Comparison of ENCODE assay signal across 8 cellular contexts in the genomic region with DNA sequence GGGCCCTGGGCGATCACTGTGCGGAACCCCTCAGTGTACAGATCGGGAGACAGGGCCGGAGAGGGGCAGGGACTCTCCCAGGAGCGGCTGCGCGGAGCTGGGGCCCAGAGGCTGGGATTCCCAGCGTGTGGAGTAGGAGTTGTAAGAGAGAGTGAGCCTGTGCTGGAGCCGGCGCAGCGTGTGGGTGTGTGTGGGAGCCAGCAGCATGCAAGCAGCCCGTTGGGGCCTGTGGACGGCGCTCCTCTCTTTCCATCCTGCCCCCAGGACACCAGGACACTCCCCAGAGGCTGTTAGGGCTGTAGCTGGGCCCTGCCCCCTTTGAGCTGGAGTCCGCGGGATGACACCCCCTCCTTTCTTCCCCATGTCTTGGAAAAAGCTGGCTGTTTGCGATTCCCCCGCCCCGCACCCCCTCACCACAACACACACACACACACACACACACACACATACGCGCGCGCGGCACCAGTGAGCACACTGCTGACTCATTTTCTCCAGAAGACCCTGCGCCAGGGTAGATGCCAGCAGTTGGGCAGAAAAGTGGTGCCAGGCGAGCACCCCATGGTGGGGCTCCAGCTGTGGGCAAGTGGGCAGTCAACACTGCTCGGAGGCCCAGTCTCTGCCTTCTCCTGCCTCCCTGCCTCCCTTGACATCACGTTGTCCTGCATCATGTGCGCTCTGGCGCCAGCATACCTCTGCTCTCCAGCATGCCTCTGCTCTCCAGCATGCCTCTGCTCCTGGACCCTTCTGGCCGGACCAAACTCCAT. TPM values are rescaled to one million over a fixed set of nuclear protein-coding genes. Genes with fewer than 3 reads are reported as not detected.
DNase-seq lines count a peak whose midpoint lies in the region; TF ChIP-seq lines count a peak whose summit lies in the region.

No MANE protein-coding gene starts in this region.

- H3K4me3 ChIP-seq in Jurkat, Clone E6-1 (ENCODE audit: low read length) = peak overlapping the region; percentile 29
- H3K4me3 ChIP-seq in cardiac muscle cell = peak overlapping the region; percentile 73

- no peaks in the 10 kb centered on the region for H3K9me3 ChIP-seq in cardiac muscle cell (ENCODE audit: low read depth)

- peak overlapping the region; percentile 90 for H3K4me3 Mint-ChIP-seq in activated naive CD8-positive, alpha-beta T cell
- H3K4me3 Mint-ChIP-seq in osteocyte (ENCODE audit: unreplicated experiment) = peak overlapping the region; percentile 93

- H3K4me1 Mint-ChIP-seq in activated naive CD8-positive, alpha-beta T cell (ENCODE audit: low read depth) = peaks cover 22% of the 10 kb centered on the region
- peaks cover 51% of the 10 kb centered on the region for H3K4me1 Mint-ChIP-seq in osteocyte (ENCODE audit: unreplicated experiment)

- no peaks in the 10 kb centered on the region for H3K36me3 ChIP-seq in cardiac muscle cell

- no peaks in the 10 kb centered on the region for H3K36me3 Mint-ChIP-seq in activated naive CD8-positive, alpha-beta T cell
- H3K36me3 Mint-ChIP-seq in osteocyte (ENCODE audit: unreplicated experiment) = peaks cover 2% of the 10 kb centered on the region

- peaks cover 10% of the 10 kb centered on the region for H3K27me3 ChIP-seq in cardiac muscle cell

- H3K27ac ChIP-seq in cardiac muscle cell = peak overlapping the region; percentile 27

- no peaks in the 10 kb centered on the region for H3K9me3 Mint-ChIP-seq in activated naive CD8-positive, alpha-beta T cell (ENCODE audit: low read depth)
- H3K9me3 Mint-ChIP-seq in osteocyte (ENCODE audit: unreplicated experiment) = no peaks in the 10 kb centered on the region

- DNase-seq in AG09319 (ENCODE audit: extremely low read depth, low read depth) = peak; percentile 63
- no peak for DNase-seq in Jurkat, Clone E6-1 (ENCODE audit: low read depth, low spot score)
- peak; percentile 75 to 89 for DNase-seq in cardiac muscle cell (ENCODE audit: low read depth in 1 of 2, low spot score in 1 of 2)
- peak; percentile 89 for DNase-seq in osteocyte (ENCODE audit: extremely low spot score, unreplicated experiment)
- no peak for DNase-seq in NCI-H1105 (lab: John Stamatoyannopoulos, UW)
- no peak for DNase-seq in GM10266 (ENCODE audit: extremely low spot score)
- DNase-seq in NCI-H446 (lab: John Stamatoyannopoulos, UW) = no peak

- peak overlapping the region; percentile 58 for H3K27ac Mint-ChIP-seq in activated naive CD8-positive, alpha-beta T cell
- H3K27ac Mint-ChIP-seq in osteocyte (ENCODE audit: unreplicated experiment) = peak overlapping the region; percentile 95

- peaks cover 11% of the 10 kb centered on the region for H3K4me1 ChIP-seq in cardiac muscle cell (ENCODE audit: low read depth)

- H3K27me3 Mint-ChIP-seq in activated naive CD8-positive, alpha-beta T cell = peaks cover 16% of the 10 kb centered on the region
- peaks cover 7% of the 10 kb centered on the region for H3K27me3 Mint-ChIP-seq in osteocyte (ENCODE audit: unreplicated experiment)

- peak; percentile 37 for TF ChIP-seq CTCF in AG09319 (IDR thresholded peaks at IDR 0.05; ENCODE audit: low read depth, low read length)
- peak; percentile 25 for TF ChIP-seq CTCF in cardiac muscle cell (IDR thresholded peaks at IDR 0.05; ENCODE audit: low read depth, low read length)
- no peak for TF ChIP-seq CTCF in osteocyte (IDR thresholded peaks at IDR 0.05)
- TF ChIP-seq CTCF in GM10266 (IDR thresholded peaks at IDR 0.05; ENCODE audit: control insufficient read depth, insufficient read depth, low read depth, missing control alignments) = no peak

RNA-seq across cellular contexts. Expression of gene COL27A1, which starts 1.5 kb away (rescaled TPM):
- polyA plus RNA-seq in Jurkat, Clone E6-1 (2012; ENCODE audit: insufficient read depth, insufficient read length) = 13.0 TPM
- total RNA-seq in cardiac muscle cell (19.2 and 19.3 TPM in 2 replicates), osteocyte (44.4 and 44.8 TPM in 2 replicates)
- polyA plus RNA-seq in cardiac muscle cell = 12.2 and 13.4 TPM in 2 replicates

RNA-seq across cellular contexts. Expression of gene KIF12, which starts 57.7 kb away (rescaled TPM):
- not detected for polyA plus RNA-seq in Jurkat, Clone E6-1 (2012; ENCODE audit: insufficient read depth, insufficient read length)
- total RNA-seq in cardiac muscle cell (0.04 and 1.1 TPM in 2 replicates), osteocyte (0.47 and 0.64 TPM in 2 replicates)
- polyA plus RNA-seq in cardiac muscle cell = 0.64 and 1.6 TPM in 2 replicates

Comparison
In these comparisons a context has a peak if more than half of its experiments do, and no peak if none do; other contexts are left out.
1. DNase-seq: peak in AG09319 (single experiment), cardiac muscle cell (2 of 2) and osteocyte (single experiment); none in Jurkat, Clone E6-1 (single experiment), NCI-H1105 (single experiment), GM10266 (single experiment) and NCI-H446 (0 of 2).
2. CTCF ChIP-seq: peak in AG09319 (single experiment) and cardiac muscle cell (single experiment); none in osteocyte (single experiment) and GM10266 (single experiment).